In the genomic region with DNA sequence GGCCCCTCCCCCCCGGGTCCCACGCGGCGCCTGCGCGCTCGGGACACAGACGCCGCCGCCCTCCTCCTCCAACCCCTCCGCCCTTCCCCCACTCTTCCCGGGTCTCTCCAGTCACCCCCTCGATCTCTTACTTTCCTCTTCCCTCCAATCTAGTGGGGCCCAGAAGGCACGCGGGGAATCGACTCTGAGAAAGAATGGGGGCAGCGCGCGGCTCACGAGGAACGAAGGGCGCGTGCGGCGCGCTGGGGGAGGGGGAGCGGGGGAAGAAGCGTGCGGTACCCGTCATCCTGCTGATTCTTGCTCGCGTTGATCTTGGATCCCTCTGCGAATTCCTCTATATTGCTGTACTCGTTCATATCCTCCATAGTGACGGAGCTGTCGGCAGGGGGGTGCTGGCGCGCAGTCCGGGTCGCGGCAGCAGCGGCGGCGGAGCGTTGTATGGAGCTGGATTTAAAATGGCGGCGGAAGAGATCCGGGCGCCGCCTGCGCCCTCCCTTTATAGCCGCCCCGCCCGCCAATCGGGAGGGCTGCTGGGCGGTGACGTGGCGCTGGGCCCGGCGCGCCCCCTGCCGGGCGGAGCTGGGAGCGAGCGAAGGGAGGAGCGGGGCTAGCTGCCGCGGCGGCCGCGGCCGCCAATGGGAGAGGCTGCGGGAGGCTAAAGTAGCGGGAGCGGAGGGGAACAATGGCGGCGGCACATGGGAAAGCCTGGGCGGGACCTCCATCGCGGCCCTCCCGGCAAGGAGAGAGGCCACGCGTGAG, we compare ENCODE assay signal across 1 cellular context.
TF ChIP-seq lines count a peak whose summit lies in the region.

No MANE protein-coding gene starts in this region.

TF ChIP-seq in HepG2, 621 proteins besides CTCF, POLR2A, EP300 and RAD21 (continued from another document):
- TF ChIP-seq, protein P1, sequence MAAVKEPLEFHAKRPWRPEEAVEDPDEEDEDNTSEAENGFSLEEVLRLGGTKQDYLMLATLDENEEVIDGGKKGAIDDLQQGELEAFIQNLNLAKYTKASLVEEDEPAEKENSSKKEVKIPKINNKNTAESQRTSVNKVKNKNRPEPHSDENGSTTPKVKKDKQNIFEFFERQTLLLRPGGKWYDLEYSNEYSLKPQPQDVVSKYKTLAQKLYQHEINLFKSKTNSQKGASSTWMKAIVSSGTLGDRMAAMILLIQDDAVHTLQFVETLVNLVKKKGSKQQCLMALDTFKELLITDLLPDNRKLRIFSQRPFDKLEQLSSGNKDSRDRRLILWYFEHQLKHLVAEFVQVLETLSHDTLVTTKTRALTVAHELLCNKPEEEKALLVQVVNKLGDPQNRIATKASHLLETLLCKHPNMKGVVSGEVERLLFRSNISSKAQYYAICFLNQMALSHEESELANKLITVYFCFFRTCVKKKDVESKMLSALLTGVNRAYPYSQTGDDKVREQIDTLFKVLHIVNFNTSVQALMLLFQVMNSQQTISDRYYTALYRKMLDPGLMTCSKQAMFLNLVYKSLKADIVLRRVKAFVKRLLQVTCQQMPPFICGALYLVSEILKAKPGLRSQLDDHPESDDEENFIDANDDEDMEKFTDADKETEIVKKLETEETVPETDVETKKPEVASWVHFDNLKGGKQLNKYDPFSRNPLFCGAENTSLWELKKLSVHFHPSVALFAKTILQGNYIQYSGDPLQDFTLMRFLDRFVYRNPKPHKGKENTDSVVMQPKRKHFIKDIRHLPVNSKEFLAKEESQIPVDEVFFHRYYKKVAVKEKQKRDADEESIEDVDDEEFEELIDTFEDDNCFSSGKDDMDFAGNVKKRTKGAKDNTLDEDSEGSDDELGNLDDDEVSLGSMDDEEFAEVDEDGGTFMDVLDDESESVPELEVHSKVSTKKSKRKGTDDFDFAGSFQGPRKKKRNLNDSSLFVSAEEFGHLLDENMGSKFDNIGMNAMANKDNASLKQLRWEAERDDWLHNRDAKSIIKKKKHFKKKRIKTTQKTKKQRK (IDR thresholded peaks at IDR 0.05; ENCODE audit: low read length) = no peak
- no peak for TF ChIP-seq ZNF329 (CRISPR knock-in tag; IDR thresholded peaks at IDR 0.05; ENCODE audit: low read depth)
- TF ChIP-seq ZNF3 (CRISPR knock-in tag; IDR thresholded peaks at IDR 0.05) = no peak
- TF ChIP-seq RBAK (CRISPR knock-in tag; IDR thresholded peaks at IDR 0.05) = no peak
- TF ChIP-seq NFE2 (CRISPR knock-in tag; IDR thresholded peaks at IDR 0.05) = no peak
- TF ChIP-seq MEIS1 (CRISPR knock-in tag; IDR thresholded peaks at IDR 0.05; ENCODE audit: borderline replicate concordance) = no peak
- TF ChIP-seq HOXA7 (CRISPR knock-in tag; IDR thresholded peaks at IDR 0.05) = no peak
- TF ChIP-seq IRX3 (CRISPR knock-in tag; IDR thresholded peaks at IDR 0.05; ENCODE audit: borderline replicate concordance, low read depth) = no peak; the same call in 1 of the 2 replicates
- TF ChIP-seq, protein P2, sequence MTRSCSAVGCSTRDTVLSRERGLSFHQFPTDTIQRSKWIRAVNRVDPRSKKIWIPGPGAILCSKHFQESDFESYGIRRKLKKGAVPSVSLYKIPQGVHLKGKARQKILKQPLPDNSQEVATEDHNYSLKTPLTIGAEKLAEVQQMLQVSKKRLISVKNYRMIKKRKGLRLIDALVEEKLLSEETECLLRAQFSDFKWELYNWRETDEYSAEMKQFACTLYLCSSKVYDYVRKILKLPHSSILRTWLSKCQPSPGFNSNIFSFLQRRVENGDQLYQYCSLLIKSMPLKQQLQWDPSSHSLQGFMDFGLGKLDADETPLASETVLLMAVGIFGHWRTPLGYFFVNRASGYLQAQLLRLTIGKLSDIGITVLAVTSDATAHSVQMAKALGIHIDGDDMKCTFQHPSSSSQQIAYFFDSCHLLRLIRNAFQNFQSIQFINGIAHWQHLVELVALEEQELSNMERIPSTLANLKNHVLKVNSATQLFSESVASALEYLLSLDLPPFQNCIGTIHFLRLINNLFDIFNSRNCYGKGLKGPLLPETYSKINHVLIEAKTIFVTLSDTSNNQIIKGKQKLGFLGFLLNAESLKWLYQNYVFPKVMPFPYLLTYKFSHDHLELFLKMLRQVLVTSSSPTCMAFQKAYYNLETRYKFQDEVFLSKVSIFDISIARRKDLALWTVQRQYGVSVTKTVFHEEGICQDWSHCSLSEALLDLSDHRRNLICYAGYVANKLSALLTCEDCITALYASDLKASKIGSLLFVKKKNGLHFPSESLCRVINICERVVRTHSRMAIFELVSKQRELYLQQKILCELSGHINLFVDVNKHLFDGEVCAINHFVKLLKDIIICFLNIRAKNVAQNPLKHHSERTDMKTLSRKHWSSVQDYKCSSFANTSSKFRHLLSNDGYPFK (CRISPR knock-in tag; IDR thresholded peaks at IDR 0.05; ENCODE audit: borderline replicate concordance) = no peak
- TF ChIP-seq NFATC3 (CRISPR knock-in tag; IDR thresholded peaks at IDR 0.05) = no peak
- peak; percentile 24 for TF ChIP-seq ARNT2 (CRISPR knock-in tag; IDR thresholded peaks at IDR 0.05; ENCODE audit: low read depth)
- TF ChIP-seq, protein P3, sequence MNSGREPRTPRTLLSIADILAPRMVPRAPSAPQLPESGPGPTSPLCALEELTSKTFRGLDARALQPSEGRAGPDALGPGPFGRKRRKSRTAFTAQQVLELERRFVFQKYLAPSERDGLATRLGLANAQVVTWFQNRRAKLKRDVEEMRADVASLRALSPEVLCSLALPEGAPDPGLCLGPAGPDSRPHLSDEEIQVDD (CRISPR knock-in tag; IDR thresholded peaks at IDR 0.05; ENCODE audit: borderline replicate concordance) = no peak
- no peak for TF ChIP-seq ZNF180 (CRISPR knock-in tag; IDR thresholded peaks at IDR 0.05; ENCODE audit: borderline replicate concordance, low read depth)
- TF ChIP-seq ZNF678 (CRISPR knock-in tag; IDR thresholded peaks at IDR 0.05) = no peak
- TF ChIP-seq NCOA2 (CRISPR knock-in tag; IDR thresholded peaks at IDR 0.05) = no peak
- TF ChIP-seq ZFP1 (CRISPR knock-in tag; IDR thresholded peaks at IDR 0.05) = no peak
- no peak for TF ChIP-seq NAIF1 (CRISPR knock-in tag; IDR thresholded peaks at IDR 0.05; ENCODE audit: borderline replicate concordance)
- no peak for TF ChIP-seq SETDB1 (CRISPR knock-in tag; IDR thresholded peaks at IDR 0.05; ENCODE audit: borderline replicate concordance)
- no peak for TF ChIP-seq MYNN (CRISPR knock-in tag; IDR thresholded peaks at IDR 0.05; ENCODE audit: low read depth)
- no peak for TF ChIP-seq GTF3A (CRISPR knock-in tag; conservative IDR thresholded peaks at IDR 0.05)
- TF ChIP-seq ZFAT (CRISPR knock-in tag; conservative IDR thresholded peaks at IDR 0.05) = no peak
- peak; percentile 36; the same call in 1 of the 2 replicates for TF ChIP-seq KMT2A (CRISPR knock-in tag; IDR thresholded peaks at IDR 0.05)
- TF ChIP-seq, protein P4, sequence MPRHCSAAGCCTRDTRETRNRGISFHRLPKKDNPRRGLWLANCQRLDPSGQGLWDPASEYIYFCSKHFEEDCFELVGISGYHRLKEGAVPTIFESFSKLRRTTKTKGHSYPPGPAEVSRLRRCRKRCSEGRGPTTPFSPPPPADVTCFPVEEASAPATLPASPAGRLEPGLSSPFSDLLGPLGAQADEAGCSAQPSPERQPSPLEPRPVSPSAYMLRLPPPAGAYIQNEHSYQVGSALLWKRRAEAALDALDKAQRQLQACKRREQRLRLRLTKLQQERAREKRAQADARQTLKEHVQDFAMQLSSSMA (CRISPR knock-in tag; IDR thresholded peaks at IDR 0.05) = no peak
- TF ChIP-seq ZNF766 (CRISPR knock-in tag; IDR thresholded peaks at IDR 0.05; ENCODE audit: borderline replicate concordance) = peak; percentile 64; the same call in 1 of the 2 replicates
- TF ChIP-seq, protein P5, sequence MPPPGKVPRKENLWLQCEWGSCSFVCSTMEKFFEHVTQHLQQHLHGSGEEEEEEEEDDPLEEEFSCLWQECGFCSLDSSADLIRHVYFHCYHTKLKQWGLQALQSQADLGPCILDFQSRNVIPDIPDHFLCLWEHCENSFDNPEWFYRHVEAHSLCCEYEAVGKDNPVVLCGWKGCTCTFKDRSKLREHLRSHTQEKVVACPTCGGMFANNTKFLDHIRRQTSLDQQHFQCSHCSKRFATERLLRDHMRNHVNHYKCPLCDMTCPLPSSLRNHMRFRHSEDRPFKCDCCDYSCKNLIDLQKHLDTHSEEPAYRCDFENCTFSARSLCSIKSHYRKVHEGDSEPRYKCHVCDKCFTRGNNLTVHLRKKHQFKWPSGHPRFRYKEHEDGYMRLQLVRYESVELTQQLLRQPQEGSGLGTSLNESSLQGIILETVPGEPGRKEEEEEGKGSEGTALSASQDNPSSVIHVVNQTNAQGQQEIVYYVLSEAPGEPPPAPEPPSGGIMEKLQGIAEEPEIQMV (CRISPR knock-in tag; IDR thresholded peaks at IDR 0.05; ENCODE audit: low read depth) = 0 out of 2 replicates have a peak, but pooled peaks have one; percentile 27
